Comparison of ENCODE assay signal across 14 cellular contexts in the genomic region with DNA sequence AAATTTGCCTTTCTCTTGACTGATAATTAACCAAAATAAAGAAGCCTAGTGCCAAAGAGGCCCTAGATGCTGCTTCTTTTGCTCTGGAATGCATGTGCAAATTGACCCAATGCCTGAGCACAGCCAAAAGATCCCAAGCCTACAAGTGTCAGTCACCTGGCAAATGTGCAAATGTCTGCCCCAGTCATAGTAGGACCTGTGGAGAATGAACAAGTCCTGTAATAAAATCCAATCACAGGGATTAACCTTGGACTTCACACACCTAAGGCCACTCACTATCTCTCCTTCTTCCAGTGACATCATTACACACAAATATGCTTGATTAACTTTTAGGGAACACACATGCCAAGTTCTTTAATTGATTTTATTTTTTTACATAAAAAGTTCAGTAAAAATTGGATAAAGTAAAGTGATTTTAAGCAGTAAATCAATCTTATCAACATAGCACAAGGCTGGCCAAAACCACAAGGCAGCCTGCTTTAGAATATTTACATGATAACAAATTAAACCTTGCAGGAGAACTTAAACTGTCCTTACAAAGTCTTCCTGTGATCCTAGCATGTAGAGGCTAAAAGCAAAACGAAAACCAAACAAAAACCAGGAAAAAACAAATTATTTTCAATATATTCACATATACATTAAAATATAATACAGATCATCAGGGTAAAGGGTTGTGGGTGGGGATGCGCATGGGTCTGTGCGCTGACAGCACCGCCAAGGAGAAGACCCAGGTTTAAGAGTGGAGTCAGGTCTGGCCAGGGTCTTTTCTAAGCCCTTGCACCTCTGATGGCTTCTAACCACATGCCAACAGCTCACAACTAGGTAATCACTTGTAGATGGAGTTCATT. TPM values are rescaled to one million over a fixed set of nuclear protein-coding genes. Genes with fewer than 3 reads are reported as not detected.
DNase-seq lines count a peak whose midpoint lies in the region; ATAC-seq and TF ChIP-seq lines count a peak whose summit lies in the region.
"Had no signal": no experiment of that assay in that cellular context is flagged by ENCODE, and none has a peak within 500 bp of the region (broad histone marks: within the 10 kb centered on the region; RNA-seq: fewer than 3 reads in every experiment).

No MANE protein-coding gene starts in this region.

- H3K27ac Mint-ChIP-seq in T-helper 2 cell treated with Interferon-gamma antibody and Interleukin-4, amounts not matched to agents 5 μg/mL and 100 μg/mL, for 36 hours, result peak overlapping the region; percentile 88
- peak overlapping the region; percentile 85 for H3K27ac Mint-ChIP-seq in chondrocyte (ENCODE audit: unreplicated experiment)

- H3K36me3 ChIP-seq in psoas muscle (ENCODE audit: insufficient read depth in 1 of 2, low read depth in 1 of 2), result peaks cover 11 to 50% of the 10 kb centered on the region in 2 donors

- peaks cover 47% of the 10 kb centered on the region for H3K4me1 Mint-ChIP-seq in T-helper 2 cell treated with Interferon-gamma antibody and Interleukin-4, amounts not matched to agents 5 μg/mL and 100 μg/mL, for 36 hours (ENCODE audit: low read depth)
- H3K4me1 Mint-ChIP-seq in chondrocyte (ENCODE audit: low read depth), result peaks cover 29% of the 10 kb centered on the region

- no peak for DNase-seq in T-helper 2 cell treated with Interferon-gamma antibody and Interleukin-4, amounts not matched to agents 5 μg/mL and 100 μg/mL, for 36 hours (ENCODE audit: low spot score)
- DNase-seq in T-helper 2 cell (no peak), OCI-M1 (lab: John Stamatoyannopoulos, UW) (peak; percentile 67), chondrocyte (ENCODE audit: low spot score) (no peak), psoas muscle (no peak), globus pallidus (ENCODE audit: low spot score) (no peak), AG20443 (ENCODE audit: low spot score) (no peak)
- DNase-seq: effector CD4-positive, alpha-beta T cell; heart left ventricle; left ventricle myocardium superior; NCI-H510A treated with DMSO at 0.1 percent for 48 hours had no signal

- WGBS in psoas muscle, 3 donors, result 94 to 97% (median 95%) methylated on average over 4 of the region's 4 CpGs

- no peaks in the 10 kb centered on the region for H3K9me3 ChIP-seq in psoas muscle
- H3K9me3 ChIP-seq: heart left ventricle, thoracic aorta had no signal

- no peaks in the 10 kb centered on the region for H3K9me3 Mint-ChIP-seq in T-helper 2 cell treated with Interferon-gamma antibody and Interleukin-4, amounts not matched to agents 5 μg/mL and 100 μg/mL, for 36 hours
- no peaks in the 10 kb centered on the region for H3K9me3 Mint-ChIP-seq in chondrocyte (ENCODE audit: low read depth)

- H3K27me3 Mint-ChIP-seq in T-helper 2 cell treated with Interferon-gamma antibody and Interleukin-4, amounts not matched to agents 5 μg/mL and 100 μg/mL, for 36 hours (ENCODE audit: low read depth), result no peaks in the 10 kb centered on the region
- no peaks in the 10 kb centered on the region for H3K27me3 Mint-ChIP-seq in chondrocyte (ENCODE audit: low read depth)

- H3K27me3 ChIP-seq in psoas muscle (ENCODE audit: insufficient read depth in 3 of 3, low read length in 2 of 3), result no peaks in the 10 kb centered on the region
- H3K27me3 ChIP-seq: heart left ventricle had no signal

- TF ChIP-seq CTCF in chondrocyte (IDR thresholded peaks at IDR 0.05) (no peak), psoas muscle (IDR thresholded peaks at IDR 0.05) (no peak)

- intact Hi-C loops in psoas muscle (cut with DNase I), result no loop called here

- H3K4me3 ChIP-seq in psoas muscle, result no peak overlapping the region
- H3K4me3 ChIP-seq: heart left ventricle, thoracic aorta had no signal

- ATAC-seq in psoas muscle (no peak), GM19035 (IDR thresholded peaks at IDR 0.05; ENCODE audit: unreplicated experiment) (no peak)
- ATAC-seq: heart left ventricle, left ventricle myocardium superior had no signal

- peak overlapping the region; percentile 6 for H3K27ac ChIP-seq in psoas muscle
- H3K27ac ChIP-seq: thoracic aorta, VCaP had no signal

- peaks cover 34% of the 10 kb centered on the region for H3K4me1 ChIP-seq in psoas muscle

- peak overlapping the region; percentile 60 for H3K4me3 Mint-ChIP-seq in T-helper 2 cell treated with Interferon-gamma antibody and Interleukin-4, amounts not matched to agents 5 μg/mL and 100 μg/mL, for 36 hours
- H3K4me3 Mint-ChIP-seq in chondrocyte (ENCODE audit: unreplicated experiment), result no peak overlapping the region

- H3K36me3 Mint-ChIP-seq in T-helper 2 cell treated with Interferon-gamma antibody and Interleukin-4, amounts not matched to agents 5 μg/mL and 100 μg/mL, for 36 hours (ENCODE audit: low read depth), result peaks cover 41% of the 10 kb centered on the region
- peaks cover 20% of the 10 kb centered on the region for H3K36me3 Mint-ChIP-seq in chondrocyte (ENCODE audit: low read depth)

RNA-seq across cellular contexts. Expression of a gene that starts 36.8 kb away (rescaled TPM):
- total RNA-seq in chondrocyte, result 15.9 to 18.1 TPM (median 16.5 TPM) in 3 replicates
- total RNA-seq in psoas muscle, result 10 to 100 TPM in 1 of 4 donors, 1 to 10 TPM in 3; 7.3 to 11.2 (median 7.7) TPM
- polyA plus RNA-seq in psoas muscle, result 10 to 100 TPM in 1 of 3 donors, 1 to 10 TPM in 2; 5.4 to 13.0 (median 6.4) TPM

RNA-seq across cellular contexts. Expression of a gene that starts 39.8 kb away (rescaled TPM):
- total RNA-seq in chondrocyte, result 21.8 to 23.3 TPM (median 22.3 TPM) in 3 replicates
- 10 to 100 TPM; 25.1 to 36.4 (median 34.9) TPM for total RNA-seq in psoas muscle
- 10 to 100 TPM; 47.0 to 69.8 (median 55.5) TPM for polyA plus RNA-seq in psoas muscle
